ENCODE assay signal across 14 cellular contexts in the genomic region with DNA sequence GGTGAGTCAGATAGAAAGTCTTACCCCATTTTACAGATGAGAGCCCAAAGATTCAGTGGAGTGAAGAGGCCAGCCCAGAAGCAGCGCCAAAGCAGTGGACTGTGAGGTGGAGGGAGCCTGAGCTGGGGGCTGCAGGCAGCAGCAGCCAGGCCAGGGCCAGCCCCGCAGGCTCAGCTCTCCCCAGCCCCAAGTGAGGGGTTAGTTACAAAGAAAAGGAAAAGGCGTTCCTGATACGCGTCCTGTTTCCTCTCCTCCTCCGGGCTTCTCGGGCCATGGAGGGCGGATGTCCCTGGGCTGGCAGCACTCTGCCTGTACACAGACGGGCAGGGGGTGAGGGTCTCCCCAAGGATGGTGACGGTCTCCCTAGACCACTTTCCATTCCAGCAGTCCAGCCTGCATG. TPM values are rescaled to one million over a fixed set of nuclear protein-coding genes. Genes with fewer than 3 reads are reported as not detected.
DNase-seq lines count a peak whose midpoint lies in the region; ATAC-seq, FAIRE-seq and TF ChIP-seq lines count a peak whose summit lies in the region.
"Had no signal": no experiment of that assay in that cellular context is flagged by ENCODE, and none has a peak within 500 bp of the region (broad histone marks: within the 10 kb centered on the region; RNA-seq: fewer than 3 reads in every experiment).

No MANE protein-coding gene starts in this region.

- peaks cover 0 to 2% (median 0%) of the 10 kb centered on the region in 4 donors for H3K36me3 ChIP-seq in right lobe of liver
- H3K36me3 ChIP-seq in HepG2 (replicated peaks in 1 of 2; ENCODE audit: control insufficient read depth in 1 of 2, insufficient read depth in 2 of 2, low read length in 2 of 2) = peaks cover 6 to 32% of the 10 kb centered on the region in 2 experiments; a peak in 4 of 5 replicates
- H3K36me3 ChIP-seq in left ventricle myocardium inferior = no peaks in the 10 kb centered on the region
- no peaks in the 10 kb centered on the region for H3K36me3 ChIP-seq in osteoblast (ENCODE audit: insufficient read depth, low read length)
- no peaks in the 10 kb centered on the region for H3K36me3 ChIP-seq in hepatocyte (replicated peaks; ENCODE audit: insufficient read depth, low read depth)
- H3K36me3 ChIP-seq: HAP-1 had no signal

- TF ChIP-seq EP300 in HepG2 (IDR thresholded peaks at IDR 0.05; ENCODE audit: low read depth in 2 of 2, low read length in 2 of 2) (no peak), HepG2 (CRISPR knock-in tag; IDR thresholded peaks at IDR 0.05; ENCODE audit: borderline replicate concordance) (no peak)

- H3K9me3 ChIP-seq in right lobe of liver = no peaks in the 10 kb centered on the region
- H3K9me3 ChIP-seq in HepG2 (ENCODE audit: low read length) = no peaks in the 10 kb centered on the region
- H3K9me3 ChIP-seq in left ventricle myocardium inferior (replicated peaks) = no peaks in the 10 kb centered on the region
- H3K9me3 ChIP-seq in osteoblast (ENCODE audit: low read depth, low read length) = no peaks in the 10 kb centered on the region
- H3K9me3 ChIP-seq in hepatocyte (ENCODE audit: low read depth) = no peaks in the 10 kb centered on the region
- H3K9me3 ChIP-seq: A549, HAP-1 had no signal

- POLR2A ChIA-PET in HepG2 (lab: Yijun Ruan, JAX) = no interaction called here

- H3K4me3 ChIP-seq in right lobe of liver (no peak overlapping the region), HepG2 (replicated peaks in 1 of 3; ENCODE audit: insufficient read depth in 1 of 3, low read depth in 2 of 3, low read length in 3 of 3) (no peak overlapping the region), left ventricle myocardium inferior (peak overlapping the region; percentile 61), osteoblast (ENCODE audit: insufficient read depth, low read length) (no peak overlapping the region), hepatocyte (no peak overlapping the region)
- H3K4me3 ChIP-seq: A549, HAP-1 had no signal

- intact Hi-C loops in right lobe of liver (cut with DNase I) (no loop called here), HepG2 (cut with micrococcal nuclease; ENCODE audit: unreplicated experiment) (no loop called here), left ventricle myocardium inferior (cut with micrococcal nuclease) (no loop called here)

- in situ Hi-C loops in HepG2 (cut with HindIII; ENCODE audit: extremely low pct_ligation_motif_present, low pct_unique_long_range_greater_than_20kb) = no loop called here

- TF ChIP-seq CTCF in right lobe of liver (IDR thresholded peaks at IDR 0.05) (no peak), HepG2 (CRISPR knock-in tag; IDR thresholded peaks at IDR 0.05) (no peak), left ventricle myocardium inferior (IDR thresholded peaks at IDR 0.05; ENCODE audit: borderline replicate concordance) (no peak), osteoblast (IDR thresholded peaks at IDR 0.05; ENCODE audit: extremely low read depth, low read depth, low read length) (no peak), hepatocyte (IDR thresholded peaks at IDR 0.05; ENCODE audit: poor library complexity) (no peak)

- FAIRE-seq in HepG2 (lab: Jason Lieb, UNC) = no peak
- FAIRE-seq: A549 had no signal

- TF ChIP-seq POLR2A in right lobe of liver (IDR thresholded peaks at IDR 0.05) (no peak), HepG2 (IDR thresholded peaks at IDR 0.05; ENCODE audit: insufficient read depth in 1 of 2, low read depth in 2 of 2, low read length in 2 of 2) (no peak)

- H3K4me2 ChIP-seq in HepG2 (ENCODE audit: low read depth, low read length) = no peak overlapping the region
- H3K4me2 ChIP-seq in osteoblast (ENCODE audit: insufficient read depth, low read length) = no peak overlapping the region
- no peak overlapping the region for H3K4me2 ChIP-seq in hepatocyte
- H3K4me2 ChIP-seq: A549 had no signal

- H3K4me1 ChIP-seq in right lobe of liver (peaks cover 0 to 10% (median 0%) of the 10 kb centered on the region in 4 donors), HepG2 (ENCODE audit: insufficient read depth, low read length) (peaks cover 18% of the 10 kb centered on the region; the same call in 1 of the 2 replicates), left ventricle myocardium inferior (peaks cover 88% of the 10 kb centered on the region), osteoblast (ENCODE audit: insufficient read depth, low read length) (peaks cover 4% of the 10 kb centered on the region), hepatocyte (ENCODE audit: insufficient read depth) (peaks cover 9% of the 10 kb centered on the region)
- H3K4me1 ChIP-seq: A549, HAP-1 had no signal

- peaks cover 10% of the 10 kb centered on the region for H3K79me2 ChIP-seq in HepG2 (ENCODE audit: insufficient read depth, low read length)
- H3K79me2 ChIP-seq in osteoblast (ENCODE audit: insufficient read depth, low read length) = no peaks in the 10 kb centered on the region
- peaks cover 78% of the 10 kb centered on the region for H3K79me2 ChIP-seq in hepatocyte

- no peak overlapping the region for H3K9ac ChIP-seq in HepG2 (ENCODE audit: insufficient read depth, low read depth, low read length)

- TF ChIP-seq RAD21 in HepG2 (CRISPR knock-in tag; IDR thresholded peaks at IDR 0.05) = no peak

- ATAC-seq in right lobe of liver = peak; percentile 17 to 43 (median 32)
- no peak for ATAC-seq in HepG2
- ATAC-seq in GM19397 (IDR thresholded peaks at IDR 0.05; ENCODE audit: unreplicated experiment) = no peak
- ATAC-seq in GM18867 (IDR thresholded peaks at IDR 0.05; ENCODE audit: unreplicated experiment) = no peak
- ATAC-seq: A549 had no signal

- CTCF ChIA-PET in HepG2 (lab: Yijun Ruan, JAX; ENCODE audit: low intra/inter-chr PET ratio, low total read pairs) = no interaction called here

- H3K27me3 ChIP-seq in right lobe of liver (no peaks in the 10 kb centered on the region), HepG2 (ENCODE audit: control insufficient read depth in 1 of 2, insufficient read depth in 2 of 2, low read length in 2 of 2) (no peaks in the 10 kb centered on the region), left ventricle myocardium inferior (ENCODE audit: low read depth) (no peaks in the 10 kb centered on the region), osteoblast (ENCODE audit: insufficient read depth, low read length) (no peaks in the 10 kb centered on the region), hepatocyte (no peaks in the 10 kb centered on the region)

- H3K27ac ChIP-seq in right lobe of liver (no peak overlapping the region), HepG2 (ENCODE audit: extremely low read length, insufficient read depth, low read length) (no peak overlapping the region), left ventricle myocardium inferior (replicated peaks) (peak overlapping the region; percentile 84), osteoblast (ENCODE audit: low read depth, low read length) (no peak overlapping the region), hepatocyte (no peak overlapping the region)
- H3K27ac ChIP-seq: A549 had no signal

- no TSS peak for BruUV-seq in HepG2 (replicated peaks; lab: Mats Ljungman, UMichigan)

- H4K20me1 ChIP-seq in HepG2 (ENCODE audit: insufficient read depth, low read length) (peaks cover 25% of the 10 kb centered on the region; the same call in 1 of the 2 replicates), osteoblast (ENCODE audit: insufficient read depth, low read length) (no peaks in the 10 kb centered on the region), hepatocyte (ENCODE audit: insufficient read depth, poor library complexity, severe bottlenecking) (peaks cover 37% of the 10 kb centered on the region)

- 44% methylated on average over 1 of the region's 10 CpGs for WGBS in right lobe of liver (ENCODE audit: insufficient coverage, low coverage, low lambda C conversion rate, missing lambda C conversion rate)
- WGBS in HepG2 (ENCODE audit: low lambda C conversion rate) = 98% methylated on average over 5 of the region's 10 CpGs
- WGBS in hepatocyte (ENCODE audit: low lambda C conversion rate, missing lambda C conversion rate) = 89% methylated on average over 10 of the region's 10 CpGs

- no peaks in the 10 kb centered on the region for H3K9me2 ChIP-seq in hepatocyte (replicated peaks; ENCODE audit: insufficient read depth)

- DNase-seq in right lobe of liver (no peak), HepG2 (ENCODE audit: low spot score) (no peak), left ventricle myocardium inferior (no peak), osteoblast (ENCODE audit: insufficient read length, low spot score, missing footprints) (peak; percentile 32), hepatocyte (ENCODE audit: low spot score) (no peak)
- DNase-seq in stimulated activated naive CD4-positive, alpha-beta T cell treated with Interleukin-2 at 50 U/mL for 16 hours (lab: John Stamatoyannopoulos, UW) = no peak
- DNase-seq: activated CD4-positive, alpha-beta T cell treated with anti-CD3 and anti-CD28 coated beads, Interleukin-2, amount 10 ng/mL, durations not matched to agents 7 days and 5 days; GF-D8; NCI-H1417 treated with DMSO at 0.1 percent for 48 hours; trophoblast cell had no signal

- H2AFZ ChIP-seq in HepG2 (ENCODE audit: low read length) (no peak overlapping the region), osteoblast (ENCODE audit: low read length) (no peak overlapping the region), hepatocyte (no peak overlapping the region)

RNA-seq across cellular contexts. Expression of a gene that starts 44.9 kb away (rescaled TPM):
- total RNA-seq in right lobe of liver (10 to 100 TPM in 5 of 6 experiments, 1 to 10 TPM in 1; 8.6 to 26.4 (median 24.5) TPM), HepG2 (2016; rRNA removed; fragmentation: Illumina TruSeq; extraction: Trizol) (22.5 and 25.2 TPM in 2 replicates), left ventricle myocardium inferior (25.9 TPM), osteoblast (14.5 and 19.4 TPM in 2 replicates), hepatocyte (83.2 and 91.3 TPM in 2 replicates)
- total RNA-seq in HepG2 (2016; cell fraction: cytosol; rRNA removed; fragmentation: Illumina TruSeq; extraction: Trizol; ENCODE audit: low read depth) = 15.2 and 19.6 TPM in 2 replicates
- 21.7 and 25.0 TPM in 2 replicates for total RNA-seq in HepG2 (2016; cell fraction: insoluble cytoplasmic fraction; rRNA removed; fragmentation: Illumina TruSeq; extraction: Trizol)
- total RNA-seq in HepG2 (2016; cell fraction: membrane; rRNA removed; fragmentation: Illumina TruSeq; extraction: Trizol) = 20.4 and 20.9 TPM in 2 replicates
- total RNA-seq in HepG2 (2016; cell fraction: nucleus; rRNA removed; fragmentation: Illumina TruSeq; extraction: Trizol) = 15.7 and 24.9 TPM in 2 replicates
- polyA plus RNA-seq in HepG2 (2011; rRNA removed) (35.7 and 35.9 TPM in 2 replicates), hepatocyte (15.2 and 16.2 TPM in 2 replicates)
- 33.5 and 41.0 TPM in 2 replicates for polyA plus RNA-seq in HepG2 (2011; cell fraction: cytosol; rRNA removed)
- 50.3 and 56.4 TPM in 2 replicates for polyA plus RNA-seq in HepG2 (2011; cell fraction: nucleus; rRNA removed)
- 25.7 and 29.8 TPM in 2 replicates for polyA plus RNA-seq in HepG2 (2012)
- 19.3 and 20.1 TPM in 2 replicates for polyA plus RNA-seq in HepG2 (2016; cell fraction: cytosol; fragmentation: Illumina TruSeq; extraction: Trizol; ENCODE audit: low read depth)
- polyA plus RNA-seq in HepG2 (2016; cell fraction: insoluble cytoplasmic fraction; fragmentation: Illumina TruSeq; extraction: Trizol; ENCODE audit: low read depth) = 33.2 and 40.0 TPM in 2 replicates
- polyA plus RNA-seq in HepG2 (2016; cell fraction: membrane; fragmentation: Illumina TruSeq; extraction: Trizol; ENCODE audit: low read depth) = 23.0 and 27.7 TPM in 2 replicates
- 26.7 and 32.1 TPM in 2 replicates for polyA plus RNA-seq in HepG2 (2016; cell fraction: nucleus; fragmentation: Illumina TruSeq; extraction: Trizol; ENCODE audit: insufficient read depth, low read depth)
- 48.7 and 175 TPM in 2 replicates for polyA minus RNA-seq in HepG2 (2011; rRNA and poly(A)+ RNA removed; ENCODE audit: low replicate concordance)
- polyA minus RNA-seq in HepG2 (2011; cell fraction: cytosol; rRNA and poly(A)+ RNA removed) = 37.4 and 40.0 TPM in 2 replicates
- 68.6 and 72.2 TPM in 2 replicates for polyA minus RNA-seq in HepG2 (2011; cell fraction: nucleus; rRNA and poly(A)+ RNA removed)

Comparison
In these comparisons a context has a peak if more than half of its experiments do, and no peak if none do; other contexts are left out.
1. ATAC-seq: peak in right lobe of liver (4 of 4); none in HepG2 (single experiment), GM19397 (single experiment) and GM18867 (single experiment).